ENCODE assay signal across 8 cellular contexts in the genomic region with DNA sequence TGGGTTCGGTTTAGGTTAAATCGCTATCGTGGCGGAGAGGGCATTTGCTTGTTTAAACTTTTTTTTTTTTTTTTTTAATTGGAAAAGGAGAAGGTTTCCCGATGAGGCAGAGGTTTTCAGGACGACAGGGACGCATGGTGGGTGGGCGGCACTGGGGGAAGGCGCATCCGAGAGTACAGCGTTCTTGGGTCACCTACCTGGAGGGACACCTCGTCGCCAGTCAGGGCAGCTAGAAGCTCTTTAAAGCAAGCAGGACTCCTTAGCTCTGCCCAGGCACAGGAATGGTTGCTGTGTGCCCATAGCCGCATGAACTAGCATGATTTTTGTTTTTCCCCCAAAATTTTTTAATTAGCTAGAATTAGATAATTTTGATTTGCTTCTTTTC. TPM values are rescaled to one million over a fixed set of nuclear protein-coding genes. Genes with fewer than 3 reads are reported as not detected.
DNase-seq lines count a peak whose midpoint lies in the region; ATAC-seq and TF ChIP-seq lines count a peak whose summit lies in the region.

No MANE protein-coding gene starts in this region.

- no peak for TF ChIP-seq POLR2A in lower leg skin (IDR thresholded peaks at IDR 0.05)

- H3K4me3 ChIP-seq in lower leg skin (ENCODE audit: low read depth, poor library complexity, severe bottlenecking), result peak overlapping the region; percentile 71
- peak overlapping the region; percentile 68 to 80 for H3K4me3 ChIP-seq in stomach smooth muscle (ENCODE audit: low read length in 2 of 2)

- peaks cover 46% of the 10 kb centered on the region for H3K4me1 ChIP-seq in stomach smooth muscle (ENCODE audit: control insufficient read depth, insufficient read depth, low read length)

- POLR2A ChIA-PET in activated naive CD8-positive, alpha-beta T cell treated with anti-CD3 and anti-CD28 coated beads, Interleukin-2, amount 10 ng/mL, durations not matched to agents 7 days and 5 days (lab: Charles Lee), result interaction anchor here (0.7 to 1.9 kb wide), 6 partner anchors 47 to 342 kb away, joined by 3 to 8 read pairs (median 3); no protein-coding TSS in a partner anchor

- no peaks in the 10 kb centered on the region for H3K9me3 Mint-ChIP-seq in T-helper 1 cell treated with Interleukin-12 subunit alpha and Interleukin-12 subunit beta and Interleukin-4 antibody, amounts not matched to agents 30 μg/mL and 1 μg/mL, for 36 hours
- H3K9me3 Mint-ChIP-seq in activated naive CD8-positive, alpha-beta T cell treated with anti-CD3 and anti-CD28 coated beads, Interleukin-2, amount 10 ng/mL, durations not matched to agents 7 days and 5 days, result no peaks in the 10 kb centered on the region

- H3K36me3 Mint-ChIP-seq in T-helper 1 cell treated with Interleukin-12 subunit alpha and Interleukin-12 subunit beta and Interleukin-4 antibody, amounts not matched to agents 30 μg/mL and 1 μg/mL, for 36 hours (ENCODE audit: low read depth), result no peaks in the 10 kb centered on the region
- peaks cover 4% of the 10 kb centered on the region for H3K36me3 Mint-ChIP-seq in activated naive CD8-positive, alpha-beta T cell treated with anti-CD3 and anti-CD28 coated beads, Interleukin-2, amount 10 ng/mL, durations not matched to agents 7 days and 5 days

- H3K9me3 ChIP-seq in stomach smooth muscle (ENCODE audit: control insufficient read depth in 2 of 2, low read length in 2 of 2), result no peaks in the 10 kb centered on the region

- H3K27me3 ChIP-seq in stomach smooth muscle (ENCODE audit: control insufficient read depth in 1 of 2, insufficient read depth in 2 of 2, low read length in 2 of 2), result no peaks in the 10 kb centered on the region

- intact Hi-C loops in lower leg skin (cut with DNase I; ENCODE audit: low total_unique reads), result loop anchor here (5.0 kb wide), 2 partner anchors 308 to 413 kb away; no protein-coding TSS in a partner anchor

- H3K27me3 Mint-ChIP-seq in T-helper 1 cell treated with Interleukin-12 subunit alpha and Interleukin-12 subunit beta and Interleukin-4 antibody, amounts not matched to agents 30 μg/mL and 1 μg/mL, for 36 hours (ENCODE audit: low read depth), result peaks cover 46% of the 10 kb centered on the region
- H3K27me3 Mint-ChIP-seq in activated naive CD8-positive, alpha-beta T cell treated with anti-CD3 and anti-CD28 coated beads, Interleukin-2, amount 10 ng/mL, durations not matched to agents 7 days and 5 days, result peaks cover 28% of the 10 kb centered on the region

- H3K36me3 ChIP-seq in stomach smooth muscle (ENCODE audit: control insufficient read depth in 2 of 2, insufficient read depth in 2 of 2, low read length in 2 of 2), result no peaks in the 10 kb centered on the region

- WGBS in lower leg skin, 2 donors, result 26 to 29% methylated on average over 14 of the region's 14 CpGs

- peak overlapping the region; percentile 81 for H3K4me3 Mint-ChIP-seq in T-helper 1 cell treated with Interleukin-12 subunit alpha and Interleukin-12 subunit beta and Interleukin-4 antibody, amounts not matched to agents 30 μg/mL and 1 μg/mL, for 36 hours
- H3K4me3 Mint-ChIP-seq in activated naive CD8-positive, alpha-beta T cell treated with anti-CD3 and anti-CD28 coated beads, Interleukin-2, amount 10 ng/mL, durations not matched to agents 7 days and 5 days, result peak overlapping the region; percentile 86

- peak overlapping the region; percentile 55 for H3K27ac Mint-ChIP-seq in T-helper 1 cell treated with Interleukin-12 subunit alpha and Interleukin-12 subunit beta and Interleukin-4 antibody, amounts not matched to agents 30 μg/mL and 1 μg/mL, for 36 hours
- H3K27ac Mint-ChIP-seq in activated naive CD8-positive, alpha-beta T cell treated with anti-CD3 and anti-CD28 coated beads, Interleukin-2, amount 10 ng/mL, durations not matched to agents 7 days and 5 days, result peak overlapping the region; percentile 71

- ATAC-seq in activated naive CD8-positive, alpha-beta T cell treated with anti-CD3 and anti-CD28 coated beads, Interleukin-2, amount 10 ng/mL, durations not matched to agents 7 days and 5 days (ENCODE audit: low read depth), result no peak

- peak overlapping the region; percentile 19 to 71 for H3K9ac ChIP-seq in stomach smooth muscle (ENCODE audit: low read length in 2 of 2)

- H3K27ac ChIP-seq in stomach smooth muscle (ENCODE audit: low read length), result peak overlapping the region; percentile 75

- no peak for TF ChIP-seq CTCF in lower leg skin (IDR thresholded peaks at IDR 0.05)

- H3K4me1 Mint-ChIP-seq in T-helper 1 cell treated with Interleukin-12 subunit alpha and Interleukin-12 subunit beta and Interleukin-4 antibody, amounts not matched to agents 30 μg/mL and 1 μg/mL, for 36 hours (ENCODE audit: low read depth), result peaks cover 33% of the 10 kb centered on the region
- H3K4me1 Mint-ChIP-seq in activated naive CD8-positive, alpha-beta T cell treated with anti-CD3 and anti-CD28 coated beads, Interleukin-2, amount 10 ng/mL, durations not matched to agents 7 days and 5 days, result peaks cover 30% of the 10 kb centered on the region

- DNase-seq in T-helper 1 cell (no peak), lower leg skin (ENCODE audit: low spot score in 2 of 2) (no peak), dermis blood vessel endothelial cell (no peak), NK-92 (lab: John Stamatoyannopoulos, UW; ENCODE audit: unreplicated experiment) (no peak), GM03348 (ENCODE audit: low spot score) (no peak)
- no peak for DNase-seq in activated naive CD8-positive, alpha-beta T cell treated with anti-CD3 and anti-CD28 coated beads, Interleukin-2, amount 10 ng/mL, durations not matched to agents 7 days and 5 days

RNA-seq across cellular contexts. Expression of a gene that starts 0.4 kb away (rescaled TPM):
- 10 to 100 TPM; 40.3 to 44.3 TPM for total RNA-seq in activated naive CD8-positive, alpha-beta T cell treated with anti-CD3 and anti-CD28 coated beads, Interleukin-2, amount 10 ng/mL, durations not matched to agents 7 days and 5 days
- total RNA-seq in lower leg skin (10 to 100 TPM in 2 of 4 donors, 1 to 10 TPM in 2; 2.7 to 22.5 (median 10.8) TPM), dermis blood vessel endothelial cell (15.9 and 20.1 TPM in 2 replicates)
